1 cellular context compared by ENCODE assay signal in the genomic region with DNA sequence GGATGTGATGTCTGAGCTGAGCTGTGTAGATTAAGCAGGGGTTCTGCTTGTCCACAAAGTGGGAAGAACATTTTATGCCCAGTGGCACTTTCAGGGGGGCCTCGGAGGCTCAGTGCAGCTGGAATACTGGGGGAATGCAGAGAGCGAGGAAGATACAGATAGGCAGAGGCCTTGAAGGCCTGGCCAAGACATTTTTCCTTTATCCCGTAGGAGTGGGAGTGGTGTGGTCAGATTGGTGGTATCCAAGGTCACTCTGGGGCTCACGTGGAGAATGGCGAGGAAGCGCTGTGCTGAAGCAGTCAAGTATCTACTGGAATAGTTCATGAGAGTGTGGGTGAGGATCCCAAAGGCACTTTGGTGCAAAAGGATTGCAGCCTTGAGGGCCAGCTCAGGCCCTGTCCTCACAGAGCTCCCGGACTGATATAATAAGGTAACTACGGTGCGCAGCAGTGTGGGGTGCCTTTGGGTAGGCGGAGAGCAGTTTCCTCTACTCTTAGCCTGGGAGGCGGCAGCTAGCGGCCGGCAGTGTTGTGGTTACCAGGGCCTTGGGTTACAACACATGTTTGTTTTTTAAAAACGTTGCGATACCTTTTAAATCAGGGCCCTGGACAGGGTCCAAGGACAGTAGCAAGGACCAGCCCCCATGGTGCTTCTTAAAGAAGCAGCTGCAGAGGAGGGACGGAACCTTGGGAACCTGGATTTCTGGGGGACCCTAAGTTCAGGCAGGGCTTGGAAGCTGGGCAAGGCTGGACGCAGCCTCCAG.
A peak's percentile ranks its signal among the peaks of the same experiment; 100 is the strongest.
TF ChIP-seq lines count a peak whose summit lies in the region.

No MANE protein-coding gene starts in this region.

TF ChIP-seq in HepG2, 621 proteins besides CTCF, POLR2A, EP300 and RAD21 (continues in another document):
- TF ChIP-seq ZNF615 (CRISPR knock-in tag; IDR thresholded peaks at IDR 0.05; ENCODE audit: borderline replicate concordance) (no peak), ZNF766 (CRISPR knock-in tag; IDR thresholded peaks at IDR 0.05; ENCODE audit: borderline replicate concordance) (no peak; the same call in 1 of the 2 replicates), PHF8 (CRISPR knock-in tag; IDR thresholded peaks at IDR 0.05) (peak; percentile 33; the same call in 1 of the 2 replicates), SAFB2 (CRISPR knock-in tag; IDR thresholded peaks at IDR 0.05; ENCODE audit: borderline replicate concordance, low read depth) (peak; percentile 61; the same call in 1 of the 2 replicates), SMC3 (IDR thresholded peaks at IDR 0.05; ENCODE audit: low read length) (0 out of 2 replicates have a peak, but pooled peaks have one; percentile 25), ATF7-NPFF (CRISPR knock-in tag; IDR thresholded peaks at IDR 0.05; ENCODE audit: low read depth) (no peak), RNF2 (conservative IDR thresholded peaks at IDR 0.05; ENCODE audit: low read depth) (no peak), MZF1 (CRISPR knock-in tag; IDR thresholded peaks at IDR 0.05; ENCODE audit: borderline replicate concordance) (no peak), NR1H2 (CRISPR knock-in tag; IDR thresholded peaks at IDR 0.05; ENCODE audit: borderline replicate concordance, low read depth) (no peak), NR2F1 (CRISPR knock-in tag; IDR thresholded peaks at IDR 0.05) (0 out of 4 replicates have a peak, but pooled peaks of 1 of the 2 experiments have one; percentile 7), ZBTB1 (CRISPR knock-in tag; IDR thresholded peaks at IDR 0.05; ENCODE audit: borderline replicate concordance) (no peak), ZNF790 (CRISPR knock-in tag; IDR thresholded peaks at IDR 0.05; ENCODE audit: borderline replicate concordance) (no peak), NFYB (CRISPR knock-in tag; IDR thresholded peaks at IDR 0.05) (no peak), CREB1 (IDR thresholded peaks at IDR 0.05) (no peak), CREB1 (CRISPR knock-in tag; IDR thresholded peaks at IDR 0.05) (no peak; the same call in 1 of the 2 replicates), ZNF121 (CRISPR knock-in tag; IDR thresholded peaks at IDR 0.05) (no peak), ZC3H4 (CRISPR knock-in tag; IDR thresholded peaks at IDR 0.05; ENCODE audit: borderline replicate concordance) (no peak), PAF1 (CRISPR knock-in tag; IDR thresholded peaks at IDR 0.05) (no peak), ZNF333 (CRISPR knock-in tag; IDR thresholded peaks at IDR 0.05; ENCODE audit: borderline replicate concordance) (no peak), FOXA3 (CRISPR knock-in tag; IDR thresholded peaks at IDR 0.05) (peak; percentile 74), JARID2 (CRISPR knock-in tag; IDR thresholded peaks at IDR 0.05; ENCODE audit: insufficient replicate concordance) (no peak), ELF1 (CRISPR knock-in tag; IDR thresholded peaks at IDR 0.05) (no peak), ZNF383 (CRISPR knock-in tag; IDR thresholded peaks at IDR 0.05; ENCODE audit: borderline replicate concordance) (no peak), ZNF296 (CRISPR knock-in tag; conservative IDR thresholded peaks at IDR 0.05) (no peak), NFRKB (IDR thresholded peaks at IDR 0.05) (no peak), POGZ (CRISPR knock-in tag; IDR thresholded peaks at IDR 0.05) (no peak), ZNF484 (CRISPR knock-in tag; IDR thresholded peaks at IDR 0.05; ENCODE audit: borderline replicate concordance, low read depth) (no peak), ISX (CRISPR knock-in tag; conservative IDR thresholded peaks at IDR 0.05) (no peak), DPF2 (CRISPR knock-in tag; IDR thresholded peaks at IDR 0.05; ENCODE audit: borderline replicate concordance, low read depth) (peak; percentile 33; the same call in 1 of the 2 replicates), DR1 (CRISPR knock-in tag; IDR thresholded peaks at IDR 0.05) (no peak), JUN (CRISPR knock-in tag; IDR thresholded peaks at IDR 0.05) (no peak), FOXA1 (IDR thresholded peaks at IDR 0.05) (no peak), FOXA1 (CRISPR knock-in tag; IDR thresholded peaks at IDR 0.05) (peak; percentile 82), SMAD3 (CRISPR knock-in tag; IDR thresholded peaks at IDR 0.05) (peak; percentile 64; the same call in 1 of the 2 replicates), FOXO1 (CRISPR knock-in tag; IDR thresholded peaks at IDR 0.05) (peak; percentile 65), RFX3 (CRISPR knock-in tag; IDR thresholded peaks at IDR 0.05) (peak; percentile 56), PHF20 (CRISPR knock-in tag; IDR thresholded peaks at IDR 0.05) (no peak), ZNF75D (CRISPR knock-in tag; IDR thresholded peaks at IDR 0.05; ENCODE audit: borderline replicate concordance) (no peak), ONECUT2 (CRISPR knock-in tag; IDR thresholded peaks at IDR 0.05) (no peak)
- TF ChIP-seq, protein P1, sequence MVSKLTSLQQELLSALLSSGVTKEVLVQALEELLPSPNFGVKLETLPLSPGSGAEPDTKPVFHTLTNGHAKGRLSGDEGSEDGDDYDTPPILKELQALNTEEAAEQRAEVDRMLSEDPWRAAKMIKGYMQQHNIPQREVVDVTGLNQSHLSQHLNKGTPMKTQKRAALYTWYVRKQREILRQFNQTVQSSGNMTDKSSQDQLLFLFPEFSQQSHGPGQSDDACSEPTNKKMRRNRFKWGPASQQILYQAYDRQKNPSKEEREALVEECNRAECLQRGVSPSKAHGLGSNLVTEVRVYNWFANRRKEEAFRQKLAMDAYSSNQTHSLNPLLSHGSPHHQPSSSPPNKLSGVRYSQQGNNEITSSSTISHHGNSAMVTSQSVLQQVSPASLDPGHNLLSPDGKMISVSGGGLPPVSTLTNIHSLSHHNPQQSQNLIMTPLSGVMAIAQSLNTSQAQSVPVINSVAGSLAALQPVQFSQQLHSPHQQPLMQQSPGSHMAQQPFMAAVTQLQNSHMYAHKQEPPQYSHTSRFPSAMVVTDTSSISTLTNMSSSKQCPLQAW (CRISPR knock-in tag; IDR thresholded peaks at IDR 0.05): peak; percentile 45; the same call in 1 of the 2 replicates
- TF ChIP-seq, protein P2, sequence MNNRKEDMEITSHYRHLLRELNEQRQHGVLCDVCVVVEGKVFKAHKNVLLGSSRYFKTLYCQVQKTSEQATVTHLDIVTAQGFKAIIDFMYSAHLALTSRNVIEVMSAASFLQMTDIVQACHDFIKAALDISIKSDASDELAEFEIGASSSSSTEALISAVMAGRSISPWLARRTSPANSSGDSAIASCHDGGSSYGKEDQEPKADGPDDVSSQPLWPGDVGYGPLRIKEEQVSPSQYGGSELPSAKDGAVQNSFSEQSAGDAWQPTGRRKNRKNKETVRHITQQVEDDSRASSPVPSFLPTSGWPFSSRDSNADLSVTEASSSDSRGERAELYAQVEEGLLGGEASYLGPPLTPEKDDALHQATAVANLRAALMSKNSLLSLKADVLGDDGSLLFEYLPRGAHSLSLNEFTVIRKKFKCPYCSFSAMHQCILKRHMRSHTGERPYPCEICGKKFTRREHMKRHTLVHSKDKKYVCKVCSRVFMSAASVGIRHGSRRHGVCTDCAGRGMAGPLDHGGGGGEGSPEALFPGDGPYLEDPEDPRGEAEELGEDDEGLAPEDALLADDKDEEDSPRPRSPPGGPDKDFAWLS (CRISPR knock-in tag; IDR thresholded peaks at IDR 0.05; ENCODE audit: borderline replicate concordance): no peak
- TF ChIP-seq, protein P3, sequence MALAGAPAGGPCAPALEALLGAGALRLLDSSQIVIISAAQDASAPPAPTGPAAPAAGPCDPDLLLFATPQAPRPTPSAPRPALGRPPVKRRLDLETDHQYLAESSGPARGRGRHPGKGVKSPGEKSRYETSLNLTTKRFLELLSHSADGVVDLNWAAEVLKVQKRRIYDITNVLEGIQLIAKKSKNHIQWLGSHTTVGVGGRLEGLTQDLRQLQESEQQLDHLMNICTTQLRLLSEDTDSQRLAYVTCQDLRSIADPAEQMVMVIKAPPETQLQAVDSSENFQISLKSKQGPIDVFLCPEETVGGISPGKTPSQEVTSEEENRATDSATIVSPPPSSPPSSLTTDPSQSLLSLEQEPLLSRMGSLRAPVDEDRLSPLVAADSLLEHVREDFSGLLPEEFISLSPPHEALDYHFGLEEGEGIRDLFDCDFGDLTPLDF (CRISPR knock-in tag; IDR thresholded peaks at IDR 0.05): no peak
- TF ChIP-seq, protein P4, sequence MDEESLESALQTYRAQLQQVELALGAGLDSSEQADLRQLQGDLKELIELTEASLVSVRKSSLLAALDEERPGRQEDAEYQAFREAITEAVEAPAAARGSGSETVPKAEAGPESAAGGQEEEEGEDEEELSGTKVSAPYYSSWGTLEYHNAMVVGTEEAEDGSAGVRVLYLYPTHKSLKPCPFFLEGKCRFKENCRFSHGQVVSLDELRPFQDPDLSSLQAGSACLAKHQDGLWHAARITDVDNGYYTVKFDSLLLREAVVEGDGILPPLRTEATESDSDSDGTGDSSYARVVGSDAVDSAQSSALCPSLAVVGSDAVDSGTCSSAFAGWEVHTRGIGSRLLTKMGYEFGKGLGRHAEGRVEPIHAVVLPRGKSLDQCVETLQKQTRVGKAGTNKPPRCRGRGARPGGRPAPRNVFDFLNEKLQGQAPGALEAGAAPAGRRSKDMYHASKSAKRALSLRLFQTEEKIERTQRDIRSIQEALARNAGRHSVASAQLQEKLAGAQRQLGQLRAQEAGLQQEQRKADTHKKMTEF (CRISPR knock-in tag; IDR thresholded peaks at IDR 0.05): peak; percentile 65; the same call in 1 of the 2 replicates
- TF ChIP-seq, protein P5, sequence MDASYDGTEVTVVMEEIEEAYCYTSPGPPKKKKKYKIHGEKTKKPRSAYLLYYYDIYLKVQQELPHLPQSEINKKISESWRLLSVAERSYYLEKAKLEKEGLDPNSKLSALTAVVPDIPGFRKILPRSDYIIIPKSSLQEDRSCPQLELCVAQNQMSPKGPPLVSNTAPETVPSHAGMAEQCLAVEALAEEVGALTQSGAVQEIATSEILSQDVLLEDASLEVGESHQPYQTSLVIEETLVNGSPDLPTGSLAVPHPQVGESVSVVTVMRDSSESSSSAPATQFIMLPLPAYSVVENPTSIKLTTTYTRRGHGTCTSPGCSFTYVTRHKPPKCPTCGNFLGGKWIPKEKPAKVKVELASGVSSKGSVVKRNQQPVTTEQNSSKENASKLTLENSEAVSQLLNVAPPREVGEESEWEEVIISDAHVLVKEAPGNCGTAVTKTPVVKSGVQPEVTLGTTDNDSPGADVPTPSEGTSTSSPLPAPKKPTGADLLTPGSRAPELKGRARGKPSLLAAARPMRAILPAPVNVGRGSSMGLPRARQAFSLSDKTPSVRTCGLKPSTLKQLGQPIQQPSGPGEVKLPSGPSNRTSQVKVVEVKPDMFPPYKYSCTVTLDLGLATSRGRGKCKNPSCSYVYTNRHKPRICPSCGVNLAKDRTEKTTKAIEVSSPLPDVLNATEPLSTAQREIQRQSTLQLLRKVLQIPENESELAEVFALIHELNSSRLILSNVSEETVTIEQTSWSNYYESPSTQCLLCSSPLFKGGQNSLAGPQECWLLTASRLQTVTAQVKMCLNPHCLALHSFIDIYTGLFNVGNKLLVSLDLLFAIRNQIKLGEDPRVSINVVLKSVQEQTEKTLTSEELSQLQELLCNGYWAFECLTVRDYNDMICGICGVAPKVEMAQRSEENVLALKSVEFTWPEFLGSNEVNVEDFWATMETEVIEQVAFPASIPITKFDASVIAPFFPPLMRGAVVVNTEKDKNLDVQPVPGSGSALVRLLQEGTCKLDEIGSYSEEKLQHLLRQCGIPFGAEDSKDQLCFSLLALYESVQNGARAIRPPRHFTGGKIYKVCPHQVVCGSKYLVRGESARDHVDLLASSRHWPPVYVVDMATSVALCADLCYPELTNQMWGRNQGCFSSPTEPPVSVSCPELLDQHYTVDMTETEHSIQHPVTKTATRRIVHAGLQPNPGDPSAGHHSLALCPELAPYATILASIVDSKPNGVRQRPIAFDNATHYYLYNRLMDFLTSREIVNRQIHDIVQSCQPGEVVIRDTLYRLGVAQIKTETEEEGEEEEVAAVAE (CRISPR knock-in tag; IDR thresholded peaks at IDR 0.05; ENCODE audit: borderline replicate concordance): no peak
- TF ChIP-seq, protein P6, sequence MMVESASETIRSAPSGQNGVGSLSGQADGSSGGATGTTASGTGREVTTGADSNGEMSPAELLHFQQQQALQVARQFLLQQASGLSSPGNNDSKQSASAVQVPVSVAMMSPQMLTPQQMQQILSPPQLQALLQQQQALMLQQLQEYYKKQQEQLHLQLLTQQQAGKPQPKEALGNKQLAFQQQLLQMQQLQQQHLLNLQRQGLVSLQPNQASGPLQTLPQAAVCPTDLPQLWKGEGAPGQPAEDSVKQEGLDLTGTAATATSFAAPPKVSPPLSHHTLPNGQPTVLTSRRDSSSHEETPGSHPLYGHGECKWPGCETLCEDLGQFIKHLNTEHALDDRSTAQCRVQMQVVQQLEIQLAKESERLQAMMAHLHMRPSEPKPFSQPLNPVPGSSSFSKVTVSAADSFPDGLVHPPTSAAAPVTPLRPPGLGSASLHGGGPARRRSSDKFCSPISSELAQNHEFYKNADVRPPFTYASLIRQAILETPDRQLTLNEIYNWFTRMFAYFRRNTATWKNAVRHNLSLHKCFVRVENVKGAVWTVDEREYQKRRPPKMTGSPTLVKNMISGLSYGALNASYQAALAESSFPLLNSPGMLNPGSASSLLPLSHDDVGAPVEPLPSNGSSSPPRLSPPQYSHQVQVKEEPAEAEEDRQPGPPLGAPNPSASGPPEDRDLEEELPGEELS (CRISPR knock-in tag; IDR thresholded peaks at IDR 0.05): peak; percentile 83
- TF ChIP-seq, protein P7, sequence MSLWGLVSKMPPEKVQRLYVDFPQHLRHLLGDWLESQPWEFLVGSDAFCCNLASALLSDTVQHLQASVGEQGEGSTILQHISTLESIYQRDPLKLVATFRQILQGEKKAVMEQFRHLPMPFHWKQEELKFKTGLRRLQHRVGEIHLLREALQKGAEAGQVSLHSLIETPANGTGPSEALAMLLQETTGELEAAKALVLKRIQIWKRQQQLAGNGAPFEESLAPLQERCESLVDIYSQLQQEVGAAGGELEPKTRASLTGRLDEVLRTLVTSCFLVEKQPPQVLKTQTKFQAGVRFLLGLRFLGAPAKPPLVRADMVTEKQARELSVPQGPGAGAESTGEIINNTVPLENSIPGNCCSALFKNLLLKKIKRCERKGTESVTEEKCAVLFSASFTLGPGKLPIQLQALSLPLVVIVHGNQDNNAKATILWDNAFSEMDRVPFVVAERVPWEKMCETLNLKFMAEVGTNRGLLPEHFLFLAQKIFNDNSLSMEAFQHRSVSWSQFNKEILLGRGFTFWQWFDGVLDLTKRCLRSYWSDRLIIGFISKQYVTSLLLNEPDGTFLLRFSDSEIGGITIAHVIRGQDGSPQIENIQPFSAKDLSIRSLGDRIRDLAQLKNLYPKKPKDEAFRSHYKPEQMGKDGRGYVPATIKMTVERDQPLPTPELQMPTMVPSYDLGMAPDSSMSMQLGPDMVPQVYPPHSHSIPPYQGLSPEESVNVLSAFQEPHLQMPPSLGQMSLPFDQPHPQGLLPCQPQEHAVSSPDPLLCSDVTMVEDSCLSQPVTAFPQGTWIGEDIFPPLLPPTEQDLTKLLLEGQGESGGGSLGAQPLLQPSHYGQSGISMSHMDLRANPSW (CRISPR knock-in tag; IDR thresholded peaks at IDR 0.05; ENCODE audit: borderline replicate concordance): no peak
- TF ChIP-seq, protein P8, sequence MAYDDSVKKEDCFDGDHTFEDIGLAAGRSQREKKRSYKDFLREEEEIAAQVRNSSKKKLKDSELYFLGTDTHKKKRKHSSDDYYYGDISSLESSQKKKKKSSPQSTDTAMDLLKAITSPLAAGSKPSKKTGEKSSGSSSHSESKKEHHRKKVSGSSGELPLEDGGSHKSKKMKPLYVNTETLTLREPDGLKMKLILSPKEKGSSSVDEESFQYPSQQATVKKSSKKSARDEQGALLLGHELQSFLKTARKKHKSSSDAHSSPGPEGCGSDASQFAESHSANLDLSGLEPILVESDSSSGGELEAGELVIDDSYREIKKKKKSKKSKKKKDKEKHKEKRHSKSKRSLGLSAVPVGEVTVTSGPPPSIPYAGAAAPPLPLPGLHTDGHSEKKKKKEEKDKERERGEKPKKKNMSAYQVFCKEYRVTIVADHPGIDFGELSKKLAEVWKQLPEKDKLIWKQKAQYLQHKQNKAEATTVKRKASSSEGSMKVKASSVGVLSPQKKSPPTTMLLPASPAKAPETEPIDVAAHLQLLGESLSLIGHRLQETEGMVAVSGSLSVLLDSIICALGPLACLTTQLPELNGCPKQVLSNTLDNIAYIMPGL (CRISPR knock-in tag; IDR thresholded peaks at IDR 0.05; ENCODE audit: borderline replicate concordance in 1 of 2, low read depth in 1 of 2): no peak; a peak in 1 of 4 replicates
